24 cellular contexts compared by ENCODE assay signal in genomic region chr4:189121336-189121735, GRCh38.
A peak's percentile ranks its signal among the peaks of the same experiment; 100 is the strongest.
DNase-seq lines count a peak whose midpoint lies in the region; ATAC-seq and TF ChIP-seq lines count a peak whose summit lies in the region.
"Had no signal": no experiment of that assay in that cellular context is flagged by ENCODE, and none has a peak within 500 bp of the region (broad histone marks: within the 10 kb centered on the region; RNA-seq: fewer than 3 reads in every experiment).

No MANE protein-coding gene starts in this region.

- no peak overlapping the region for H3K18ac ChIP-seq in IMR-90 (ENCODE audit: low read depth, low read length)

- CTCF ChIA-PET in IMR-90 (lab: Yijun Ruan, JAX): no interaction called here

- H2BK15ac ChIP-seq in IMR-90 (ENCODE audit: low read depth, low read length): no peak overlapping the region; the same call in 2 of the 3 replicates

- no CpG with 5 or more reads among the region's 4 CpGs for WGBS in IMR-90 (ENCODE audit: extremely low coverage in 2 of 2, insufficient read length in 1 of 2), 2 experiments

- H2BK120ac ChIP-seq in IMR-90 (ENCODE audit: low read depth, low read length): no peak overlapping the region; the same call in 1 of the 2 replicates

- no peaks in the 10 kb centered on the region for H4K20me1 ChIP-seq in IMR-90 (ENCODE audit: insufficient read depth, low read length)

- H2AK9ac ChIP-seq in IMR-90 (replicated peaks; ENCODE audit: low read depth, low read length, poor library complexity): no peak overlapping the region

- H3K4ac ChIP-seq in IMR-90 (ENCODE audit: low read depth, low read length): no peak overlapping the region

- H2AFZ ChIP-seq in IMR-90 (replicated peaks; ENCODE audit: low read length, poor library complexity): no peak overlapping the region
- H2AFZ ChIP-seq: GM23338 had no signal

- peak; percentile 36 for DNase-seq in NCI-H1092 treated with DMSO at 0.1 percent for 48 hours (lab: John Stamatoyannopoulos, UW)
- no peak for DNase-seq in NCI-H1092 (lab: John Stamatoyannopoulos, UW)
- DNase-seq in IMR-90: no peak
- peak; percentile 4 for DNase-seq in NCI-H345 treated with DMSO at 0.1 percent for 48 hours (lab: John Stamatoyannopoulos, UW; ENCODE audit: unreplicated experiment)
- DNase-seq in brain pericyte (ENCODE audit: low read depth, low spot score): peak; percentile 3
- DNase-seq in germinal center (ENCODE audit: low spot score): no peak
- DNase-seq: 8988T; ACHN; BE2C; Calu3; CD8-positive, alpha-beta memory T cell; H9; NCI-H1417; NCI-H1694; NCI-H2081 treated with DMSO at 0.1 percent for 48 hours; NCI-H2171 treated with DMSO at 0.1 percent for 48 hours; NCI-H446; NCI-H524 treated with DMSO at 0.1 percent for 48 hours; SJCRH30; T-helper 2 cell had no signal

- no peaks in the 10 kb centered on the region for H3K9me3 ChIP-seq in IMR-90 (ENCODE audit: control insufficient read depth, insufficient read depth, low read length)
- H3K9me3 ChIP-seq: BE2C, SJCRH30 had no signal

- H3K56ac ChIP-seq in IMR-90 (ENCODE audit: extremely low read depth, insufficient read depth, low read length): no peak overlapping the region

- intact Hi-C loops in IMR-90 (cut with micrococcal nuclease): loop anchor here (10.0 kb wide), 1 partner anchor 673 kb away; no protein-coding TSS in a partner anchor

- no peak for TF ChIP-seq RAD21 in IMR-90 (IDR thresholded peaks at IDR 0.05; ENCODE audit: low read length)

- no peak overlapping the region for H4K8ac ChIP-seq in IMR-90 (ENCODE audit: low read depth in 2 of 2, low read length in 2 of 2)

- no peaks in the 10 kb centered on the region for H3K9me1 ChIP-seq in IMR-90 (ENCODE audit: insufficient read depth, low read length)

- no peak overlapping the region for H2AK5ac ChIP-seq in IMR-90 (ENCODE audit: low read depth, low read length)

- H2BK5ac ChIP-seq in IMR-90 (ENCODE audit: low read depth, low read length, poor library complexity, severe bottlenecking): no peak overlapping the region

- dilution Hi-C loops in IMR-90 (cut with HindIII; ENCODE audit: low sequenced_read_pairs, unreplicated experiment): no loop called here

- H3K4me1 ChIP-seq in IMR-90 (ENCODE audit: control insufficient read depth, insufficient read depth, low read length): peaks cover 1% of the 10 kb centered on the region; the same call in 1 of the 2 replicates
- H3K4me1 ChIP-seq: BE2C, SJCRH30 had no signal

- no peaks in the 10 kb centered on the region for H3K36me3 ChIP-seq in IMR-90 (ENCODE audit: control insufficient read depth, insufficient read depth, low read length)
- H3K36me3 ChIP-seq: BE2C, SJCRH30 had no signal

- no peaks in the 10 kb centered on the region for H3K79me1 ChIP-seq in IMR-90 (ENCODE audit: low read depth in 1 of 2, low read length in 2 of 2)

- H3K4me2 ChIP-seq in IMR-90 (ENCODE audit: low read depth, low read length): no peak overlapping the region
- H3K4me2 ChIP-seq: GM23338 had no signal

- POLR2A ChIA-PET in IMR-90 (lab: Charles Lee; ENCODE audit: unreplicated experiment): no interaction called here

- no peak for TF ChIP-seq POLR2A in IMR-90 (IDR thresholded peaks at IDR 0.05; ENCODE audit: low read depth, low read length)

- H4K91ac ChIP-seq in IMR-90 (ENCODE audit: insufficient read depth, low read depth, low read length): no peak overlapping the region

- H3K27me3 ChIP-seq in IMR-90 (ENCODE audit: control insufficient read depth, insufficient read depth, low read length): no peaks in the 10 kb centered on the region
- H3K27me3 ChIP-seq: BE2C, SJCRH30 had no signal

- H3K14ac ChIP-seq in IMR-90 (replicated peaks; ENCODE audit: low read depth, low read length): no peak overlapping the region

- no peak overlapping the region for H2BK20ac ChIP-seq in IMR-90 (ENCODE audit: low read depth, low read length)

- no peak overlapping the region for H3K27ac ChIP-seq in IMR-90 (ENCODE audit: insufficient read depth, low read length)
- H3K27ac ChIP-seq: SJCRH30 had no signal

- H4K5ac ChIP-seq in IMR-90 (ENCODE audit: low read depth, low read length): no peak overlapping the region

- in situ Hi-C loops in IMR-90 (cut with MboI; ENCODE audit: low sequenced_read_pairs): no loop called here

- H3K9ac ChIP-seq in IMR-90 (ENCODE audit: low read depth, low read length): no peak overlapping the region

- H3K4me3 ChIP-seq in IMR-90 (ENCODE audit: insufficient read depth, low read depth, low read length): no peak overlapping the region
- H3K4me3 ChIP-seq: GM23338, SJCRH30 had no signal

- no peak overlapping the region for H3K23ac ChIP-seq in IMR-90 (ENCODE audit: low read depth, low read length)

- no peak for TF ChIP-seq CTCF in IMR-90 (conservative IDR thresholded peaks at IDR 0.05; ENCODE audit: low read depth, low read length)

- no TSS peak for BruUV-seq in IMR-90 (replicated peaks; lab: Mats Ljungman, UMichigan)

- ATAC-seq in IMR-90 (ENCODE audit: low read depth) (no peak), HG02763 (IDR thresholded peaks at IDR 0.05; ENCODE audit: unreplicated experiment) (no peak), GM18861 (IDR thresholded peaks at IDR 0.05; ENCODE audit: unreplicated experiment) (no peak)
- ATAC-seq: GM23338, SK-N-SH treated with all-trans-retinoic acid at 6 μM for 48 hours had no signal

TF ChIP-seq in IMR-90, 13 proteins besides CTCF, POLR2A, EP300 and RAD21:
- TF ChIP-seq CHD1 (IDR thresholded peaks at IDR 0.05; ENCODE audit: low read depth, low read length) (no peak), MAFK (IDR thresholded peaks at IDR 0.05; ENCODE audit: low read depth, low read length) (peak; percentile 28; the same call in 1 of the 2 replicates), NFE2L2 (IDR thresholded peaks at IDR 0.05; ENCODE audit: low read depth, low read length) (no peak), SMC3 (IDR thresholded peaks at IDR 0.05; ENCODE audit: low read depth, low read length) (no peak), CEBPB (IDR thresholded peaks at IDR 0.05; ENCODE audit: low read depth, low read length) (no peak), RCOR1 (IDR thresholded peaks at IDR 0.05; ENCODE audit: insufficient replicate concordance, low read length) (no peak), ELK1 (IDR thresholded peaks at IDR 0.05; ENCODE audit: borderline replicate concordance, low read depth, low read length) (no peak), USF2 (IDR thresholded peaks at IDR 0.05; ENCODE audit: low read depth, low read length) (no peak), BHLHE40 (IDR thresholded peaks at IDR 0.05; ENCODE audit: low read depth, low read length) (no peak)

Comparison
In these comparisons a context has a peak if more than half of its experiments do, and no peak if none do; other contexts are left out.
1. DNase-seq: peak in NCI-H1092 treated with DMSO at 0.1 percent for 48 hours (single experiment), NCI-H345 treated with DMSO at 0.1 percent for 48 hours (single experiment) and brain pericyte (single experiment); none in NCI-H1092 (single experiment), IMR-90 (single experiment) and germinal center (single experiment).